ENCODE assay signal across 24 cellular contexts in the genomic region with DNA sequence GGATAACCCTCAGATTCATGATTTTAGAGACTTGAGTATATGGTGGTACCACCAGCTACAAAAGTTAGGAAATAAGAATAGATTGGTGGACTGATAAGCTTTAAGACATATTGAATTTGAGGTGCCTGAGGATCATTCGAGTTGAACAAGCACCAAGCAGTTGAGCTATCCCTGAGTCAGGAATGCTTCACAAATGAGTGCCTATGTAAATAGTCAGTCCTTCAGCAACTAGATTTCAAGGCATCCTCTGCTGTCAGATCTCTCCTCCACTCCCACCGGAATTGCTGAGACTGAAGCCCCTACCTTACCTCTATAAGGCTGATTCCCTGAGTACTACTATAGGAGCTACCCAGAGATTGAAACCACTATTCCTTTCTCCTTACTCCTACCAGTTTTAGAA.
"Had no signal": no experiment of that assay in that cellular context is flagged by ENCODE, and none has a peak within 500 bp of the region (broad histone marks: within the 10 kb centered on the region; RNA-seq: fewer than 3 reads in every experiment).

No MANE protein-coding gene starts in this region.

- ATAC-seq: activated T-cell treated with anti-CD3 and anti-CD28 coated beads, Interleukin-2, amount 50 U/mL, for 4 hours; PC-3 had no signal

- H3K4me3 ChIP-seq: cardiac muscle cell had no signal

- H3K27me3 ChIP-seq: cardiac muscle cell had no signal

- DNase-seq: activated B cell treated with CpG ODN at 0.5 μM for 24 hours; activated CD4-positive, alpha-beta T cell treated with anti-CD3 and anti-CD28 coated beads for 1 hour; activated CD4-positive, alpha-beta T cell treated with anti-CD3 and anti-CD28 coated beads, Interleukin-2, amount 10 ng/mL, durations not matched to agents 24 days and 14 days; activated CD4-positive, alpha-beta T cell treated with anti-CD3 and anti-CD28 coated beads, Interleukin-2, amount 50 U/mL, for 48 hours; activated CD8-positive, alpha-beta memory T cell treated with anti-CD3 and anti-CD28 coated beads for 24 hours; activated gamma-delta T cell; activated naive CD4-positive, alpha-beta T cell treated with anti-CD3 and anti-CD28 coated beads for 36 hours; activated T-cell treated with anti-CD3 and anti-CD28 coated beads, Interleukin-2, amount 50 U/mL, for 4 hours; amygdala; KG1; MM.1S; NCI-H1105; NCI-H1436; NCI-H1694 treated with DMSO at 0.1 percent for 48 hours; NCI-H2029 treated with DMSO at 0.1 percent for 48 hours; NCI-H510A treated with DMSO at 0.1 percent for 48 hours; NCI-H69; PC-3; SHP77 treated with DMSO at 0.1 percent for 48 hours; T-helper 9 cell had no signal

- H3K27ac ChIP-seq: cardiac muscle cell had no signal

- H3K27me3 Mint-ChIP-seq: activated B cell treated with CpG ODN at 0.5 μM for 24 hours; activated CD4-positive, alpha-beta T cell treated with anti-CD3 and anti-CD28 coated beads, Interleukin-2, amount 10 ng/mL, durations not matched to agents 24 days and 14 days; activated naive CD8-positive, alpha-beta T cell; brain had no signal

- H3K9me3 Mint-ChIP-seq: activated B cell treated with CpG ODN at 0.5 μM for 24 hours; activated CD4-positive, alpha-beta T cell treated with anti-CD3 and anti-CD28 coated beads, Interleukin-2, amount 10 ng/mL, durations not matched to agents 24 days and 14 days; activated naive CD4-positive, alpha-beta T cell treated with anti-CD3 and anti-CD28 coated beads for 36 hours; activated T-cell treated with anti-CD3 and anti-CD28 coated beads, Interleukin-2, amount 50 U/mL, for 4 hours; brain; T-helper 1 cell treated with Interleukin-12 subunit alpha and Interleukin-12 subunit beta and Interleukin-4 antibody, amounts not matched to agents 30 μg/mL and 1 μg/mL, for 36 hours had no signal

- H3K27ac Mint-ChIP-seq: activated B cell treated with CpG ODN at 0.5 μM for 24 hours; activated CD4-positive, alpha-beta T cell treated with anti-CD3 and anti-CD28 coated beads, Interleukin-2, amount 10 ng/mL, durations not matched to agents 24 days and 14 days; activated naive CD4-positive, alpha-beta T cell treated with anti-CD3 and anti-CD28 coated beads for 36 hours; T-helper 1 cell treated with Interleukin-12 subunit alpha and Interleukin-12 subunit beta and Interleukin-4 antibody, amounts not matched to agents 30 μg/mL and 1 μg/mL, for 36 hours had no signal

- H3K4me3 Mint-ChIP-seq: activated B cell treated with CpG ODN at 0.5 μM for 24 hours; activated CD4-positive, alpha-beta T cell treated with anti-CD3 and anti-CD28 coated beads, Interleukin-2, amount 10 ng/mL, durations not matched to agents 24 days and 14 days; activated naive CD4-positive, alpha-beta T cell treated with anti-CD3 and anti-CD28 coated beads for 36 hours; activated naive CD8-positive, alpha-beta T cell; activated T-cell treated with anti-CD3 and anti-CD28 coated beads, Interleukin-2, amount 50 U/mL, for 4 hours; T-helper 1 cell treated with Interleukin-12 subunit alpha and Interleukin-12 subunit beta and Interleukin-4 antibody, amounts not matched to agents 30 μg/mL and 1 μg/mL, for 36 hours had no signal
